In the genomic region with DNA sequence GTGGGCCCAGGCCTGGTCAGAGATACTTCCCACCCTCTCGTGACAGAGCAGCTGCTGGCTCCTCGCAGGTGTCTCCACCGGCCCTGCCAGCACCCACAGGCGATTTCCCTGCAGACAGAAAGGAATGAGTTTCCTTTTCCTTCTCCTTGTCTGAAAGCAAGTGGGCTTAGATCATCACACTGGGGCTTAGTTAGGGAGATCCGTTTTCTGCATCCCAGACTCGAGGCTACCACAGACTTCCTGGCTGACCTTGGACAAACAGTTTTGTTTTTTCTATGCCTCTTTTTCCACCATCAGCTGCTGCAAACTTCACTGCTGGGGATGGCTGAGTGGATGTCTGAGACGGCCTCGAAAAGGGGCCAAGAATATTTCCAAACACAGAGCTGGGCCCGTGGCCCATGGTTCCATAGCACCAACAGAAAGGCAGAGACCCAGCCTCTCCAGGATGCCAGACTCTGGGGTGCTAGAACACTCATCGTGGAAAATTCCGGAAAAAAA, we compare ENCODE assay signal across 16 cellular contexts.
DNase-seq lines count a peak whose midpoint lies in the region; ATAC-seq, FAIRE-seq and TF ChIP-seq lines count a peak whose summit lies in the region.
"Had no signal": no experiment of that assay in that cellular context is flagged by ENCODE, and none has a peak within 500 bp of the region (broad histone marks: within the 10 kb centered on the region; RNA-seq: fewer than 3 reads in every experiment).

No MANE protein-coding gene starts in this region.

- POLR2A ChIA-PET in endothelial cell of umbilical vein (lab: Charles Lee) = no interaction called here
- POLR2A ChIA-PET in activated CD4-positive, alpha-beta T cell treated with anti-CD3 and anti-CD28 coated beads for 36 hours (lab: Charles Lee) = no interaction called here

- intact Hi-C loops in endothelial cell of umbilical vein (cut with micrococcal nuclease) (loop anchor here (1.0 kb wide), 4 partner anchors 36 to 112 kb away; a partner anchor contains a TSS), tibial artery (cut with DNase I; ENCODE audit: low total_unique reads) (no loop called here)
- intact Hi-C loops in activated CD4-positive, alpha-beta T cell treated with anti-CD3 and anti-CD28 coated beads for 36 hours (cut with DNase I, micrococcal nuclease) = no loop called here

- H3K36me3 ChIP-seq in endothelial cell of umbilical vein (ENCODE audit: control insufficient read depth in 2 of 2, extremely low read depth in 1 of 2, insufficient read depth in 2 of 2, low read length in 2 of 2) (no peaks in the 10 kb centered on the region), tibial artery (no peaks in the 10 kb centered on the region)
- H3K36me3 ChIP-seq: suprapubic skin had no signal

- H3K4me3 Mint-ChIP-seq in mesothelial cell of epicardium = no peak overlapping the region
- no peak overlapping the region for H3K4me3 Mint-ChIP-seq in activated CD4-positive, alpha-beta T cell treated with anti-CD3 and anti-CD28 coated beads for 36 hours
- H3K4me3 Mint-ChIP-seq: activated T-cell treated with anti-CD3 and anti-CD28 coated beads, Interleukin-2, amount 50 U/mL, for 4 hours had no signal

- CTCF ChIA-PET in endothelial cell of umbilical vein (lab: Charles Lee) = interaction anchor here (0.9 kb wide), 1 partner anchor 116 kb away, joined by 3 read pairs; no protein-coding TSS in a partner anchor
- CTCF ChIA-PET in activated CD4-positive, alpha-beta T cell treated with anti-CD3 and anti-CD28 coated beads for 36 hours (lab: Charles Lee) = interaction anchor here (1.1 kb wide), 1 partner anchor 28 kb away, joined by 3 read pairs; no protein-coding TSS in a partner anchor

- H3K27me3 ChIP-seq in endothelial cell of umbilical vein (ENCODE audit: control insufficient read depth in 2 of 2, insufficient read depth in 2 of 2, low read length in 2 of 2) (peaks cover 0 to 4% of the 10 kb centered on the region in 2 experiments), tibial artery (no peaks in the 10 kb centered on the region)
- H3K27me3 ChIP-seq: suprapubic skin had no signal

- H3K4me2 ChIP-seq in endothelial cell of umbilical vein (ENCODE audit: insufficient read depth, low read length) = no peak overlapping the region
- H3K4me2 ChIP-seq: KMS-11 had no signal

- dilution Hi-C loops in endothelial cell of umbilical vein (cut with MboI; ENCODE audit: extremely low pct_ligation_motif_present, low sequenced_read_pairs) = no loop called here

- H3K36me3 Mint-ChIP-seq in mesothelial cell of epicardium = no peaks in the 10 kb centered on the region
- H3K36me3 Mint-ChIP-seq in activated CD4-positive, alpha-beta T cell treated with anti-CD3 and anti-CD28 coated beads for 36 hours (ENCODE audit: low read depth) = no peaks in the 10 kb centered on the region

- BruUV-seq in endothelial cell of umbilical vein (replicated peaks; lab: Mats Ljungman, UMichigan) = TSS peak; percentile 62

- H3K27ac ChIP-seq in endothelial cell of umbilical vein (ENCODE audit: insufficient read depth, low read depth, low read length) (peak overlapping the region; percentile 62), tibial artery (peak overlapping the region; percentile 47 to 56)
- H3K27ac ChIP-seq: KMS-11, suprapubic skin had no signal

- H3K9me3 ChIP-seq in endothelial cell of umbilical vein (replicated peaks; ENCODE audit: control insufficient read depth, insufficient read depth, low read length) = no peaks in the 10 kb centered on the region
- H3K9me3 ChIP-seq in tibial artery = no peaks in the 10 kb centered on the region
- H3K9me3 ChIP-seq: Caco-2, suprapubic skin had no signal

- no peaks in the 10 kb centered on the region for H3K27me3 Mint-ChIP-seq in mesothelial cell of epicardium (ENCODE audit: low read depth)
- H3K27me3 Mint-ChIP-seq in activated CD4-positive, alpha-beta T cell treated with anti-CD3 and anti-CD28 coated beads for 36 hours = no peaks in the 10 kb centered on the region

- H3K4me1 Mint-ChIP-seq in mesothelial cell of epicardium = peaks cover 10% of the 10 kb centered on the region
- no peaks in the 10 kb centered on the region for H3K4me1 Mint-ChIP-seq in activated CD4-positive, alpha-beta T cell treated with anti-CD3 and anti-CD28 coated beads for 36 hours

- no peak for ATAC-seq in GM21825 (IDR thresholded peaks at IDR 0.05; ENCODE audit: unreplicated experiment)
- ATAC-seq in activated CD4-positive, alpha-beta T cell treated with anti-CD3 and anti-CD28 coated beads for 36 hours = no peak
- ATAC-seq in GM18511 (IDR thresholded peaks at IDR 0.05; ENCODE audit: unreplicated experiment) = no peak
- ATAC-seq: activated CD4-positive, CD25-positive, alpha-beta regulatory T cell treated with anti-CD3 and anti-CD28 coated beads, Interleukin-2, amount 50 U/mL, for 24 hours; activated T-cell treated with anti-CD3 and anti-CD28 coated beads, Interleukin-2, amount 50 U/mL, for 4 hours had no signal

- H3K79me2 ChIP-seq in endothelial cell of umbilical vein (ENCODE audit: control insufficient read depth, insufficient read depth, low read length) = no peaks in the 10 kb centered on the region

- DNase-seq in MV-4-11 (lab: John Stamatoyannopoulos, UW) (peak; percentile 35), endothelial cell of umbilical vein (ENCODE audit: low read depth, low spot score) (peak; percentile 91), mesothelial cell of epicardium (ENCODE audit: low spot score in 2 of 2, unreplicated experiment in 2 of 2) (no peak), tibial artery (peak in 1 of 2 donors; percentile 49), cerebellar cortex (ENCODE audit: low spot score) (no peak)
- DNase-seq in activated CD4-positive, alpha-beta T cell treated with anti-CD3 and anti-CD28 coated beads for 36 hours = no peak
- DNase-seq: activated T-cell treated with anti-CD3 and anti-CD28 coated beads, Interleukin-2, amount 50 U/mL, for 4 hours; Caco-2; mesendoderm; NCI-H2081; retina had no signal

- no peaks in the 10 kb centered on the region for H3K9me1 ChIP-seq in endothelial cell of umbilical vein (replicated peaks; ENCODE audit: control insufficient read depth, extremely low read depth, insufficient read depth, low read length)

- no peaks in the 10 kb centered on the region for H4K20me1 ChIP-seq in endothelial cell of umbilical vein (replicated peaks; ENCODE audit: control insufficient read depth, extremely low read depth, insufficient read depth, low read length)

- no peak for TF ChIP-seq CTCF in endothelial cell of umbilical vein (IDR thresholded peaks at IDR 0.05; ENCODE audit: extremely low read depth in 1 of 2, insufficient read depth in 1 of 2, low read depth in 1 of 2, low read length in 2 of 2)
- TF ChIP-seq CTCF in mesothelial cell of epicardium (IDR thresholded peaks at IDR 0.05; ENCODE audit: unreplicated experiment) = no peak
- TF ChIP-seq CTCF in tibial artery (IDR thresholded peaks at IDR 0.05) = no peak

- peak overlapping the region; percentile 3 for H2AFZ ChIP-seq in endothelial cell of umbilical vein (ENCODE audit: low read depth, low read length)

- no peak for TF ChIP-seq POLR2A in endothelial cell of umbilical vein (IDR thresholded peaks at IDR 0.05; ENCODE audit: low read depth, low read length)

- no peak overlapping the region for H3K4me3 ChIP-seq in endothelial cell of umbilical vein (replicated peaks in 1 of 3; ENCODE audit: insufficient read depth in 1 of 3, low read depth in 1 of 3, low read length in 3 of 3)
- no peak overlapping the region for H3K4me3 ChIP-seq in tibial artery
- H3K4me3 ChIP-seq: suprapubic skin had no signal

- FAIRE-seq in endothelial cell of umbilical vein (lab: Jason Lieb, UNC) = peak; percentile 71

- H3K9ac ChIP-seq in endothelial cell of umbilical vein (replicated peaks; ENCODE audit: extremely low read depth, insufficient read depth, low read length) = no peak overlapping the region
- H3K9ac ChIP-seq: KMS-11 had no signal

- peak overlapping the region; percentile 84 for H3K27ac Mint-ChIP-seq in mesothelial cell of epicardium
- no peak overlapping the region for H3K27ac Mint-ChIP-seq in activated CD4-positive, alpha-beta T cell treated with anti-CD3 and anti-CD28 coated beads for 36 hours

- H3K9me3 Mint-ChIP-seq in mesothelial cell of epicardium = no peaks in the 10 kb centered on the region
- no peaks in the 10 kb centered on the region for H3K9me3 Mint-ChIP-seq in activated CD4-positive, alpha-beta T cell treated with anti-CD3 and anti-CD28 coated beads for 36 hours (ENCODE audit: low read depth)
- H3K9me3 Mint-ChIP-seq: activated T-cell treated with anti-CD3 and anti-CD28 coated beads, Interleukin-2, amount 50 U/mL, for 4 hours had no signal

- H3K4me1 ChIP-seq in endothelial cell of umbilical vein (ENCODE audit: control insufficient read depth, extremely low read depth, insufficient read depth, low read length) (peaks cover 6% of the 10 kb centered on the region), tibial artery (peaks cover 0 to 16% (median 10%) of the 10 kb centered on the region in 4 donors)
- H3K4me1 ChIP-seq: suprapubic skin had no signal

TF ChIP-seq in endothelial cell of umbilical vein, 7 proteins besides CTCF, POLR2A, EP300 and RAD21:
- no peak for TF ChIP-seq FOS (IDR thresholded peaks at IDR 0.05; ENCODE audit: borderline replicate concordance, insufficient read depth, low read length)
- TF ChIP-seq POLR2AphosphoS5 (IDR thresholded peaks at IDR 0.05; ENCODE audit: insufficient read depth, low read depth, low read length) = peak; percentile 23
- no peak for TF ChIP-seq JUN (IDR thresholded peaks at IDR 0.05; ENCODE audit: borderline replicate concordance, insufficient read depth, insufficient read length, low read depth)

Comparison
In these comparisons a context has a peak if more than half of its experiments do, and no peak if none do; other contexts are left out.
1. DNase-seq: peak in MV-4-11 (single experiment) and endothelial cell of umbilical vein (single experiment); none in mesothelial cell of epicardium (0 of 2), cerebellar cortex (single experiment) and activated CD4-positive, alpha-beta T cell treated with anti-CD3 and anti-CD28 coated beads for 36 hours (single experiment).